Comparison of ENCODE assay signal across 16 cellular contexts in the genomic region with DNA sequence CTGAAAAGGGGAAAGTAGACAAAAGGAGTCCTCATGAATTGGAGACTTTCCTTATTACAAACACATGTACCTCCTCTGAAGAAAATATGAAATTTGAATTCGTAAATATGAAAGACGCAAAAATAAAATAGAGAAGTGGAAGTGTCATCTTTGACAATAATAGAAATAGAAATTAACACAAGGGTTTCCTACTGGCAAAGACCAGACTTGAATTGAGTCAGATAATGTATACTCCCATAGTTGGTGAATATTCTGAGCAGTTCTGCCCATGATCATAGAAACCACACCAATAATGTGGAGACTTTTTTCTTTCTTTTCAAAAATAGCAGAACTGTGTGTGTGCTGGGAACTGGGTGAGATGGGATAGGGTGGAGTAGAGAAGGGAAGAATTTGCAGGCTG.
A peak's percentile ranks its signal among the peaks of the same experiment; 100 is the strongest.
DNase-seq lines count a peak whose midpoint lies in the region; ATAC-seq and TF ChIP-seq lines count a peak whose summit lies in the region.
"Had no signal": no experiment of that assay in that cellular context is flagged by ENCODE, and none has a peak within 500 bp of the region (broad histone marks: within the 10 kb centered on the region; RNA-seq: fewer than 3 reads in every experiment).

No MANE protein-coding gene starts in this region.

- H3K36me3 Mint-ChIP-seq in natural killer cell treated with Interleukin-12 subunit alpha and Interleukin-12 subunit beta and Interleukin-15 and Interleukin-18, amount 100 ng/mL, for 72 hours: no peaks in the 10 kb centered on the region
- H3K36me3 Mint-ChIP-seq in natural killer cell: no peaks in the 10 kb centered on the region

- H3K27me3 ChIP-seq in tibial nerve: no peaks in the 10 kb centered on the region
- H3K27me3 ChIP-seq: foreskin keratinocyte, neutrophil, SJSA1 had no signal

- no peak overlapping the region for H3K27ac Mint-ChIP-seq in natural killer cell treated with Interleukin-12 subunit alpha and Interleukin-12 subunit beta and Interleukin-15 and Interleukin-18, amount 100 ng/mL, for 72 hours
- no peak overlapping the region for H3K27ac Mint-ChIP-seq in natural killer cell
- H3K27ac Mint-ChIP-seq: activated CD4-positive, alpha-beta T cell treated with anti-CD3 and anti-CD28 coated beads for 36 hours; activated naive CD4-positive, alpha-beta T cell treated with anti-CD3 and anti-CD28 coated beads for 36 hours had no signal

- H3K9me3 ChIP-seq in tibial nerve: no peaks in the 10 kb centered on the region
- H3K9me3 ChIP-seq: neutrophil, SJSA1 had no signal

- intact Hi-C loops in natural killer cell (cut with micrococcal nuclease): no loop called here

- WGBS in tibial nerve, 2 donors: 81 to 84% methylated on average over 2 of the region's 2 CpGs

- peak overlapping the region; percentile 31 for H3K4me3 Mint-ChIP-seq in natural killer cell treated with Interleukin-12 subunit alpha and Interleukin-12 subunit beta and Interleukin-15 and Interleukin-18, amount 100 ng/mL, for 72 hours
- H3K4me3 Mint-ChIP-seq in natural killer cell: no peak overlapping the region
- H3K4me3 Mint-ChIP-seq: activated CD4-positive, alpha-beta T cell treated with anti-CD3 and anti-CD28 coated beads for 36 hours; activated naive CD4-positive, alpha-beta T cell treated with anti-CD3 and anti-CD28 coated beads for 36 hours had no signal

- no peak overlapping the region for H3K4me3 ChIP-seq in tibial nerve
- H3K4me3 ChIP-seq: SJSA1 had no signal

- TF ChIP-seq CTCF in natural killer cell (IDR thresholded peaks at IDR 0.05) (no peak), tibial nerve (IDR thresholded peaks at IDR 0.05) (no peak)

- no peak for DNase-seq in natural killer cell treated with Interleukin-12 subunit alpha and Interleukin-12 subunit beta and Interleukin-15 and Interleukin-18, amount 100 ng/mL, for 72 hours (ENCODE audit: low spot score)
- DNase-seq in natural killer cell (no peak), amygdala (lab: John Stamatoyannopoulos, UW) (no peak), NCI-H69 (lab: John Stamatoyannopoulos, UW) (no peak), tibial nerve (ENCODE audit: low spot score in 2 of 2) (no peak)
- DNase-seq in stimulated activated CD4-positive, alpha-beta T cell treated with anti-CD3 and anti-CD28 coated beads, Interleukin-4, amount 100 ng/mL, for 24 hours: no peak
- DNase-seq: activated CD4-positive, alpha-beta T cell treated with anti-CD3 and anti-CD28 coated beads for 36 hours; activated naive CD4-positive, alpha-beta T cell treated with anti-CD3 and anti-CD28 coated beads for 36 hours; DMS79 treated with DMSO at 0.1 percent for 48 hours; foreskin keratinocyte; NCI-H446 had no signal

- no peak for TF ChIP-seq POLR2A in tibial nerve (IDR thresholded peaks at IDR 0.05)

- peaks cover 0 to 7% of the 10 kb centered on the region in 2 donors for H3K27me3 Mint-ChIP-seq in natural killer cell treated with Interleukin-12 subunit alpha and Interleukin-12 subunit beta and Interleukin-15 and Interleukin-18, amount 100 ng/mL, for 72 hours
- peaks cover 2 to 5% of the 10 kb centered on the region in 2 donors for H3K27me3 Mint-ChIP-seq in natural killer cell (ENCODE audit: low read depth in 2 of 2)

- no peak overlapping the region for H3K27ac ChIP-seq in tibial nerve
- H3K27ac ChIP-seq: foreskin keratinocyte, SJSA1 had no signal

- H3K36me3 ChIP-seq in tibial nerve: no peaks in the 10 kb centered on the region
- H3K36me3 ChIP-seq: neutrophil, SJSA1 had no signal

- no peaks in the 10 kb centered on the region for H3K9me3 Mint-ChIP-seq in natural killer cell treated with Interleukin-12 subunit alpha and Interleukin-12 subunit beta and Interleukin-15 and Interleukin-18, amount 100 ng/mL, for 72 hours
- no peaks in the 10 kb centered on the region for H3K9me3 Mint-ChIP-seq in natural killer cell
- H3K9me3 Mint-ChIP-seq: activated naive CD4-positive, alpha-beta T cell treated with anti-CD3 and anti-CD28 coated beads for 36 hours had no signal

- peak in 1 of 2 donors; percentile 58 for ATAC-seq in natural killer cell treated with Interleukin-12 subunit alpha and Interleukin-12 subunit beta and Interleukin-15 and Interleukin-18, amount 100 ng/mL, for 72 hours
- no peak for ATAC-seq in natural killer cell
- peak; percentile 96 for ATAC-seq in GM21786 (IDR thresholded peaks at IDR 0.05; ENCODE audit: unreplicated experiment)
- peak; percentile 91 for ATAC-seq in HG03159 (IDR thresholded peaks at IDR 0.05; ENCODE audit: unreplicated experiment)
- ATAC-seq: activated CD4-positive, alpha-beta T cell treated with anti-CD3 and anti-CD28 coated beads for 36 hours; foreskin keratinocyte; left lobe of liver had no signal

- TF ChIP-seq EP300 in tibial nerve (IDR thresholded peaks at IDR 0.05): no peak

- H3K4me1 Mint-ChIP-seq in natural killer cell treated with Interleukin-12 subunit alpha and Interleukin-12 subunit beta and Interleukin-15 and Interleukin-18, amount 100 ng/mL, for 72 hours (ENCODE audit: low read depth in 2 of 2): peaks cover 10 to 14% of the 10 kb centered on the region in 2 donors
- H3K4me1 Mint-ChIP-seq in natural killer cell: peaks cover 0 to 6% of the 10 kb centered on the region in 2 donors
- H3K4me1 Mint-ChIP-seq: activated CD4-positive, alpha-beta T cell treated with anti-CD3 and anti-CD28 coated beads for 36 hours had no signal

- H3K4me1 ChIP-seq in tibial nerve: peaks cover 0 to 3% (median 0%) of the 10 kb centered on the region in 4 donors
- H3K4me1 ChIP-seq: SJSA1 had no signal

Comparison
In these comparisons a context has a peak if more than half of its experiments do, and no peak if none do; other contexts are left out.
1. ATAC-seq: peak in GM21786 (single experiment) and HG03159 (single experiment); none in natural killer cell (0 of 3).